8 cellular contexts compared by ENCODE assay signal in the genomic region with DNA sequence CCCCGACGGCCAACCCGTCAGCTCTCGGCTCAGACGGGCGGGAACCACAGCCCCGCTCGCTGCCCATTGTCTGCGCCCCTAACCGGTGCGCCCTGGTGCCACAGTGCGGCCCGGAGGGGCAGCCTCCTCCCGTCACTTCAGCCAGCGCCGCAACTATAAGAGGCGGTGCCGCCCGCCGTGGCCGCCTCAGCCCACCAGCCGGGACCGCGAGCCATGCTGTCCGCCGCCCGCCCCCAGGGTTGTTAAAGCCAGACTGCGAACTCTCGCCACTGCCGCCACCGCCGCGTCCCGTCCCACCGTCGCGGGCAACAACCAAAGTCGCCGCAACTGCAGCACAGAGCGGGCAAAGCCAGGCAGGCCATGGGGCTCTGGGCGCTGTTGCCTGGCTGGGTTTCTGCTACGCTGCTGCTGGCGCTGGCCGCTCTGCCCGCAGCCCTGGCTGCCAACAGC. TPM values are rescaled to one million over a fixed set of nuclear protein-coding genes. Genes with fewer than 3 reads are reported as not detected.
DNase-seq lines count a peak whose midpoint lies in the region; ATAC-seq, FAIRE-seq and TF ChIP-seq lines count a peak whose summit lies in the region.

Gene WNT1, plus strand, starts transcription at position 32 of the 450 bp plus-strand sequence. Its CDS starts 329 bp downstream, at position 361.

- H3K4me1 Mint-ChIP-seq in activated CD4-positive, alpha-beta memory T cell treated with anti-CD3 and anti-CD28 coated beads for 36 hours (ENCODE audit: low read depth), result peaks cover 52% of the 10 kb centered on the region

- DNase-seq in Right ventricle myocardium superior, result no peak
- no peak for DNase-seq in cardiac septum (ENCODE audit: low spot score)
- DNase-seq in activated CD4-positive, alpha-beta memory T cell treated with anti-CD3 and anti-CD28 coated beads for 36 hours, result no peak
- DNase-seq in left lung, result peak in 1 of 2 donors; percentile 77
- no peak for DNase-seq in upper lobe of right lung
- no peak for DNase-seq in HCEC 1CT
- no peak for DNase-seq in RCC 7860 (ENCODE audit: low spot score)

- CTCF ChIA-PET in activated CD4-positive, alpha-beta memory T cell treated with anti-CD3 and anti-CD28 coated beads for 36 hours (lab: Charles Lee), result interaction anchor here (0.7 to 13.5 kb wide), 24 partner anchors 9 to 289 kb away, joined by 3 to 202 read pairs (median 5); partner anchors contain the start of genes ARF3, DDN, DDX23 and WNT10B

- TF ChIP-seq CTCF in left lung (IDR thresholded peaks at IDR 0.05) (peak in 1 of 2 donors; percentile 9), upper lobe of right lung (IDR thresholded peaks at IDR 0.05) (peak; percentile 5)

- no peaks in the 10 kb centered on the region for H3K36me3 Mint-ChIP-seq in activated CD4-positive, alpha-beta memory T cell treated with anti-CD3 and anti-CD28 coated beads for 36 hours

- POLR2A ChIA-PET in activated CD4-positive, alpha-beta memory T cell treated with anti-CD3 and anti-CD28 coated beads for 36 hours (lab: Charles Lee), result interaction anchor here (0.8 to 1.3 kb wide), 5 partner anchors 10 to 287 kb away, joined by 3 to 5 read pairs (median 3); no protein-coding TSS in a partner anchor

- H3K4me1 ChIP-seq in left lung (peaks cover 44 to 52% of the 10 kb centered on the region in 2 donors), upper lobe of right lung (peaks cover 44% of the 10 kb centered on the region)

- FAIRE-seq in RCC 7860 (lab: Jason Lieb, UNC), result no peak

- intact Hi-C loops in Right ventricle myocardium superior (cut with DNase I) (no loop called here), cardiac septum (cut with DNase I) (no loop called here), left lung (cut with DNase I) (no loop called here), upper lobe of right lung (cut with DNase I) (no loop called here)
- intact Hi-C loops in activated CD4-positive, alpha-beta memory T cell treated with anti-CD3 and anti-CD28 coated beads for 36 hours (cut with micrococcal nuclease), result loop anchor here (5.0 kb wide), 1 partner anchor 76 kb away; a partner anchor contains a TSS

- H3K9me3 ChIP-seq in left lung, result no peaks in the 10 kb centered on the region
- H3K9me3 ChIP-seq in upper lobe of right lung, result no peaks in the 10 kb centered on the region

- H3K4me3 ChIP-seq in left lung, result peak within 1 kb of the TSS in 1 of 2 donors; percentile 28
- H3K4me3 ChIP-seq in upper lobe of right lung, result peak within 1 kb of the TSS; percentile 42

- H3K9me3 Mint-ChIP-seq in activated CD4-positive, alpha-beta memory T cell treated with anti-CD3 and anti-CD28 coated beads for 36 hours, result no peaks in the 10 kb centered on the region

- ATAC-seq in Right ventricle myocardium superior (ENCODE audit: poor library complexity) (peak; percentile 25), left lung (peak; percentile 7), upper lobe of right lung (peak; percentile 2), HG03571 (IDR thresholded peaks at IDR 0.05; ENCODE audit: unreplicated experiment) (no peak)

- no peak within 1 kb of the TSS for H3K27ac ChIP-seq in left lung
- no peak within 1 kb of the TSS for H3K27ac ChIP-seq in upper lobe of right lung

- H3K27me3 ChIP-seq in left lung (peaks cover 77 to 96% of the 10 kb centered on the region in 2 donors), upper lobe of right lung (peaks cover 91% of the 10 kb centered on the region)

- H3K4me3 Mint-ChIP-seq in activated CD4-positive, alpha-beta memory T cell treated with anti-CD3 and anti-CD28 coated beads for 36 hours, result peak within 1 kb of the TSS; percentile 59

- H3K27ac Mint-ChIP-seq in activated CD4-positive, alpha-beta memory T cell treated with anti-CD3 and anti-CD28 coated beads for 36 hours, result peak within 1 kb of the TSS; percentile 70

- peaks cover 56% of the 10 kb centered on the region for H3K27me3 Mint-ChIP-seq in activated CD4-positive, alpha-beta memory T cell treated with anti-CD3 and anti-CD28 coated beads for 36 hours

- H3K36me3 ChIP-seq in left lung (no peaks in the 10 kb centered on the region), upper lobe of right lung (no peaks in the 10 kb centered on the region)

RNA-seq across cellular contexts. Expression of gene WNT1, which starts in this region (rescaled TPM):
- total RNA-seq in Right ventricle myocardium superior (not detected), cardiac septum (not detected), left lung (not detected), upper lobe of right lung (not detected)
- not detected for total RNA-seq in activated CD4-positive, alpha-beta memory T cell treated with anti-CD3 and anti-CD28 coated beads for 36 hours

Comparison
In these comparisons a context has a peak if more than half of its experiments do, and no peak if none do; other contexts are left out.
1. Peak in ATAC-seq in Right ventricle myocardium superior; RNA of the gene not detected or under 1 TPM.
2. Peak in ATAC-seq in left lung; RNA of the gene not detected or under 1 TPM.
3. Peak in ATAC-seq and H3K4me3 ChIP-seq in upper lobe of right lung; RNA of the gene not detected or under 1 TPM.